ENCODE assay signal across 8 cellular contexts in genomic region chr2:130181338-130181879, GRCh38.
DNase-seq lines count a peak whose midpoint lies in the region; ATAC-seq lines count a peak whose summit lies in the region.

A gene with protein sequence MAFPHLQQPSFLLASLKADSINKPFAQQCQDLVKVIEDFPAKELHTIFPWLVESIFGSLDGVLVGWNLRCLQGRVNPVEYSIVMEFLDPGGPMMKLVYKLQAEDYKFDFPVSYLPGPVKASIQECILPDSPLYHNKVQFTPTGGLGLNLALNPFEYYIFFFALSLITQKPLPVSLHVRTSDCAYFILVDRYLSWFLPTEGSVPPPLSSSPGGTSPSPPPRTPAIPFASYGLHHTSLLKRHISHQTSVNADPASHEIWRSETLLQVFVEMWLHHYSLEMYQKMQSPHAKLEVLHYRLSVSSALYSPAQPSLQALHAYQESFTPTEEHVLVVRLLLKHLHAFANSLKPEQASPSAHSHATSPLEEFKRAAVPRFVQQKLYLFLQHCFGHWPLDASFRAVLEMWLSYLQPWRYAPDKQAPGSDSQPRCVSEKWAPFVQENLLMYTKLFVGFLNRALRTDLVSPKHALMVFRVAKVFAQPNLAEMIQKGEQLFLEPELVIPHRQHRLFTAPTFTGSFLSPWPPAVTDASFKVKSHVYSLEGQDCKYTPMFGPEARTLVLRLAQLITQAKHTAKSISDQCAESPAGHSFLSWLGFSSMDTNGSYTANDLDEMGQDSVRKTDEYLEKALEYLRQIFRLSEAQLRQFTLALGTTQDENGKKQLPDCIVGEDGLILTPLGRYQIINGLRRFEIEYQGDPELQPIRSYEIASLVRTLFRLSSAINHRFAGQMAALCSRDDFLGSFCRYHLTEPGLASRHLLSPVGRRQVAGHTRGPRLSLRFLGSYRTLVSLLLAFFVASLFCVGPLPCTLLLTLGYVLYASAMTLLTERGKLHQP (minus strand): TSS chr2:130181602. CDS start chr2:130176592, 5,010 bp downstream.

- DNase-seq in AG08395 (ENCODE audit: low spot score) (peak; percentile 96), NCI-H446 (lab: John Stamatoyannopoulos, UW) (peak; percentile 90 to 96), iris pigment epithelial cell (ENCODE audit: low read depth) (peak; percentile 94)
- DNase-seq in activated CD4-positive, CD25-positive, alpha-beta regulatory T cell treated with anti-CD3 and anti-CD28 coated beads, Interleukin-2, amount 50 U/mL, for 16 hours (ENCODE audit: low read depth, low spot score) = peak; percentile 97
- peak; percentile 97 for DNase-seq in central memory CD8-positive, alpha-beta T cell (ENCODE audit: low spot score in 2 of 2)
- DNase-seq in stimulated activated CD4-positive, alpha-beta T cell treated with anti-CD3 and anti-CD28 coated beads, Interleukin-12 subunit alpha, Interleukin-12 subunit beta, amount 100 ng/mL, for 4 hours = peak; percentile 97

- H3K4me1 Mint-ChIP-seq in central memory CD8-positive, alpha-beta T cell = peaks cover 25% of the 10 kb centered on the region

- peak within 1 kb of the TSS; percentile 85 for H3K27ac Mint-ChIP-seq in central memory CD8-positive, alpha-beta T cell (ENCODE audit: low read depth)

- ATAC-seq in GM19023 (IDR thresholded peaks at IDR 0.05; ENCODE audit: unreplicated experiment) = peak; percentile 62
- ATAC-seq in HG03342 (IDR thresholded peaks at IDR 0.05; ENCODE audit: unreplicated experiment) = peak; percentile 61
- peak; percentile 69 for ATAC-seq in central memory CD8-positive, alpha-beta T cell (replicated peaks; ENCODE audit: extremely low read depth, poor library complexity, severe bottlenecking)

- no peaks in the 10 kb centered on the region for H3K9me3 Mint-ChIP-seq in central memory CD8-positive, alpha-beta T cell

- H3K36me3 Mint-ChIP-seq in central memory CD8-positive, alpha-beta T cell (ENCODE audit: insufficient read depth) = peaks cover 19% of the 10 kb centered on the region

- H3K4me3 Mint-ChIP-seq in central memory CD8-positive, alpha-beta T cell = peak within 1 kb of the TSS; percentile 87

- no peaks in the 10 kb centered on the region for H3K27me3 Mint-ChIP-seq in central memory CD8-positive, alpha-beta T cell

Comparison
In these comparisons a context has a peak if more than half of its experiments do, and no peak if none do; other contexts are left out.
1. Peak in every context shown above with its lines: DNase-seq and ATAC-seq.